2 cellular contexts compared by ENCODE assay signal in genomic region chr19:8335343-8336071, GRCh38.
TF ChIP-seq lines count a peak whose summit lies in the region.

No MANE protein-coding gene starts in this region.

TF ChIP-seq in SK-N-SH, 30 proteins besides CTCF, POLR2A, EP300 and RAD21 (continued from another document):
- no peak for TF ChIP-seq IRF3 (IDR thresholded peaks at IDR 0.05; ENCODE audit: low read depth, low read length)
- no peak for TF ChIP-seq YY1 (IDR thresholded peaks at IDR 0.05; ENCODE audit: low read depth)
- TF ChIP-seq SMC3 (IDR thresholded peaks at IDR 0.05; ENCODE audit: low read depth, low read length) = no peak
- TF ChIP-seq MXI1 (IDR thresholded peaks at IDR 0.05; ENCODE audit: low read depth, low read length) = no peak
- no peak for TF ChIP-seq TCF12 (IDR thresholded peaks at IDR 0.05)
- no peak for TF ChIP-seq TEAD4 (IDR thresholded peaks at IDR 0.05; ENCODE audit: borderline replicate concordance, insufficient read depth)
- no peak for TF ChIP-seq ELF1 (IDR thresholded peaks at IDR 0.05)
- TF ChIP-seq FOSL2 (IDR thresholded peaks at IDR 0.05; ENCODE audit: borderline replicate concordance, low read depth) = no peak
- TF ChIP-seq FOXM1 (IDR thresholded peaks at IDR 0.05; ENCODE audit: low read depth) = no peak
- TF ChIP-seq JUND (IDR thresholded peaks at IDR 0.05) = no peak

TF ChIP-seq in SK-N-SH treated with all-trans-retinoic acid at 6 μM for 48 hours, 23 proteins besides CTCF, POLR2A, EP300 and RAD21:
- no peak for TF ChIP-seq TSHZ2 (CRISPR knock-in tag; IDR thresholded peaks at IDR 0.05)
TF ChIP-seq in SK-N-SH treated with all-trans-retinoic acid at 6 μM for 48 hours: peak in this region for 0.
